Comparison of ENCODE assay signal across 8 cellular contexts in genomic region chr7:74587435-74588126, GRCh38.
DNase-seq lines count a peak whose midpoint lies in the region; ATAC-seq, FAIRE-seq and TF ChIP-seq lines count a peak whose summit lies in the region.

No MANE protein-coding gene starts in this region.

- no peak for TF ChIP-seq CTCF in vagina (IDR thresholded peaks at IDR 0.05)

- intact Hi-C loops in vagina (cut with DNase I), result no loop called here

- H3K36me3 ChIP-seq in mesodermal cell (ENCODE audit: control insufficient read depth, insufficient read depth, low read length) (peaks cover 37% of the 10 kb centered on the region), vagina (peaks cover 0 to 20% of the 10 kb centered on the region in 2 donors)

- H3K4me3 ChIP-seq in mesodermal cell (ENCODE audit: extremely low read depth, insufficient read depth, low read length, poor library complexity, severe bottlenecking), result no peak overlapping the region
- H3K4me3 ChIP-seq in vagina, result peak overlapping the region in 1 of 2 donors; percentile 3

- H3K4me1 ChIP-seq in mesodermal cell (ENCODE audit: control insufficient read depth, insufficient read depth, low read length, poor library complexity, severe bottlenecking) (peaks cover 35% of the 10 kb centered on the region), vagina (peaks cover 15% of the 10 kb centered on the region)

- H3K9me3 ChIP-seq in mesodermal cell (ENCODE audit: control insufficient read depth, low read length) (no peaks in the 10 kb centered on the region), vagina (no peaks in the 10 kb centered on the region)

- peak; percentile 80 for ATAC-seq in HG02588 (IDR thresholded peaks at IDR 0.05; ENCODE audit: unreplicated experiment)

- H3K27me3 ChIP-seq in vagina, result no peaks in the 10 kb centered on the region

- whole genome bisulfite sequencing in mesodermal cell (ENCODE audit: insufficient coverage in 2 of 2), 2 experiments, result 47 to 54% methylated on average over 10 to 11 of the region's 13 CpGs

- H3K27ac ChIP-seq in epithelial cell of prostate (peak overlapping the region; percentile 24), mesodermal cell (ENCODE audit: low read depth, low read length, severe bottlenecking) (peak overlapping the region; percentile 82), vagina (peak overlapping the region; percentile 78)

- TF ChIP-seq POLR2A in GM12892 (IDR thresholded peaks at IDR 0.05; ENCODE audit: low read depth, low read length) (peak; percentile 45; the same call in 1 of the 2 replicates), vagina (IDR thresholded peaks at IDR 0.05) (no peak)

- FAIRE-seq in GM12892 (lab: Jason Lieb, UNC), result peak; percentile 24

- DNase-seq in GM12892 (ENCODE audit: insufficient read length) (peak; percentile 71), NCI-H69 (lab: John Stamatoyannopoulos, UW) (peak; percentile 24), epithelial cell of prostate (ENCODE audit: low read depth, low spot score) (no peak), vagina (ENCODE audit: extremely low spot score in 2 of 2) (peak in 1 of 2 donors; percentile 94), activated gamma-delta T cell (lab: John Stamatoyannopoulos, UW) (no peak)
- no peak for DNase-seq in activated CD4-positive, alpha-beta T cell treated with anti-CD3 and anti-CD28 coated beads for 4 hours

Comparison
In these comparisons a context has a peak if more than half of its experiments do, and no peak if none do; other contexts are left out.
1. DNase-seq: peak in GM12892 (single experiment) and NCI-H69 (single experiment); none in epithelial cell of prostate (single experiment), activated CD4-positive, alpha-beta T cell treated with anti-CD3 and anti-CD28 coated beads for 4 hours (0 of 2) and activated gamma-delta T cell (single experiment).
2. H3K27ac ChIP-seq: peak in every context shown above with its lines; median percentile 82 in mesodermal cell; 78 in vagina; 24 in epithelial cell of prostate.